ENCODE assay signal across 18 cellular contexts in the genomic region with DNA sequence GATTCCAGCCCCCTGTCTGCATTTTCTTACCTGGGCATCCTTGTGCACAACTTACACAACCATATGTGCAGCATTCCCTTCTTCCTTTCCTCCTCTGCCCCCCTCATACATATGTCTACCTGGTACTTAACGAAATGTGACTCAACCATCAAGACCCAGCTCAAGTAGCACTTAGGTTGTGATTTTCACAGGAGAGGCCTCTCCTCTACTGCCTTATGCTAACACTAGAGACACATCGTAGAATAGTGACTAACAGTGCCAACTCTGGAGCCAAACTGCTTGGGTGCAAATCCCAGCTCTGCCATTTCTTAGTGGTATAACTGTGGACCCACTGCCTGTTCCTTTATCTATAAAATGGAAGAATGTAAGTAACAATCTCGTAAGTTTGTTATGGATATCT. TPM values are rescaled to one million over a fixed set of nuclear protein-coding genes. Genes with fewer than 3 reads are reported as not detected.
DNase-seq lines count a peak whose midpoint lies in the region; ATAC-seq and TF ChIP-seq lines count a peak whose summit lies in the region.
"Had no signal": no experiment of that assay in that cellular context is flagged by ENCODE, and none has a peak within 500 bp of the region (broad histone marks: within the 10 kb centered on the region; RNA-seq: fewer than 3 reads in every experiment).

No MANE protein-coding gene starts in this region.

- H3K27me3 ChIP-seq in upper lobe of right lung: peaks cover 5% of the 10 kb centered on the region
- H3K27me3 ChIP-seq: MG63 had no signal

- no peaks in the 10 kb centered on the region for H3K4me1 ChIP-seq in upper lobe of right lung

- no peak overlapping the region for H3K27ac ChIP-seq in upper lobe of right lung

- intact Hi-C loops in upper lobe of right lung (cut with DNase I) (no loop called here), cardiac septum (cut with DNase I) (no loop called here)

- no peaks in the 10 kb centered on the region for H3K36me3 ChIP-seq in upper lobe of right lung
- H3K36me3 ChIP-seq: MG63 had no signal

- DNase-seq in NCI-H345 (lab: John Stamatoyannopoulos, UW) (peak; percentile 51), NCI-H345 treated with DMSO at 0.1 percent for 48 hours (lab: John Stamatoyannopoulos, UW; ENCODE audit: unreplicated experiment) (no peak), NCI-H187 (lab: John Stamatoyannopoulos, UW) (peak; percentile 18 to 63), NCI-H510A treated with DMSO at 0.1 percent for 48 hours (lab: John Stamatoyannopoulos, UW) (peak; percentile 70), upper lobe of right lung (no peak), NCI-H2196 treated with DMSO at 0.1 percent for 48 hours (lab: John Stamatoyannopoulos, UW; ENCODE audit: unreplicated experiment) (no peak), cardiac septum (ENCODE audit: low spot score) (no peak)
- DNase-seq: AML-193; C1 segment of cervical spinal cord; CD8-positive, alpha-beta T cell; DMS153; MG63; NCI-H1694 treated with DMSO at 0.1 percent for 48 hours; NCI-H2171; NCI-H446 treated with DMSO at 0.1 percent for 48 hours; NCI-H774; OCI-M1 had no signal

- ATAC-seq in upper lobe of right lung (peak; percentile 97), GM19455 (IDR thresholded peaks at IDR 0.05; ENCODE audit: unreplicated experiment) (no peak)
- ATAC-seq: CD8-positive, alpha-beta T cell had no signal

- H3K9me3 ChIP-seq in upper lobe of right lung: no peaks in the 10 kb centered on the region
- H3K9me3 ChIP-seq: MG63 had no signal

- no peak overlapping the region for H3K4me3 ChIP-seq in upper lobe of right lung
- H3K4me3 ChIP-seq: MG63 had no signal

- no peak for TF ChIP-seq CTCF in upper lobe of right lung (IDR thresholded peaks at IDR 0.05)

RNA-seq across cellular contexts. Expression of a gene that starts 24.1 kb away (rescaled TPM):
- total RNA-seq in upper lobe of right lung (30.2 TPM), cardiac septum (65.4 TPM)

Comparison
In these comparisons a context has a peak if more than half of its experiments do, and no peak if none do; other contexts are left out.
1. DNase-seq: peak in NCI-H345 (single experiment), NCI-H187 (2 of 2) and NCI-H510A treated with DMSO at 0.1 percent for 48 hours (single experiment); none in NCI-H345 treated with DMSO at 0.1 percent for 48 hours (single experiment), upper lobe of right lung (single experiment), NCI-H2196 treated with DMSO at 0.1 percent for 48 hours (single experiment) and cardiac septum (single experiment).